In the genomic region with DNA sequence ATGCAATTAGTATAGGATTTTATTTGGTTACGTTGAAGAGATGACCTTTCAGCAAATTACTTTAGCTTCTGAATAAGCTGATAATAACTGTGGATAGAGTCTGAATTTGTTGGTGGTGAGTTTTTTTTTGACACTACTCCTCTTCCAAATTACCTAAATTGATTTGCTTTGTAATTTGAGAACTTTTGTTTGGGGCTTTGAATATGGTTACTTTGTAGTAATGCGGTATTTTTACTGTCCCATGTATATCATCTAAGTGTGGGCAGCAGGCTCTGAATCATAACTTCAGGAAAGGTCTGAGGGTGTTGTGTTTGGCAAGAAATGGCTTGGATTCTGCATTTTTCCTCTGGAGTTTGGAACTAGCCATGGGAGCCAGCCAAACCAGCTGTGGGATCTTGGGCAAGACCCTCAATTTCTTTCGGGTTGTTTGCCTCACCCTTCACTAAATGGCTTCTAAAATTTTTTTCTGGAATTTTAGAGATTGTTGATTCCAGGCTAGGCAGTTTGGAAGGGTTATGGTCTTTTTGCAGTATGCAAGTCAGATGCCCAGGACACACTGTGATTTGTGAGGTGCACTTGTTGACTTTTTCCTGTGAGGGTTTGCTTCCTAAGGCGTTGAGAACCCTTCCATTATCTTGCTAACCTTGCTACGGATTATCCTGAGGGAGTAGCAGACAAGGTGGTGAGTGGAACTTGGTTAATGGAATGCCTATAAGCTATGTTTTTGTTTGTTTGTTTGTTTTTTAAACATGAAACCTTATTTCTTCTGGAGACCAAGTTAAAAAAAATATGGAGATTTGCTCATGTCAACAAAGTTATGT, we compare ENCODE assay signal across 13 cellular contexts.
DNase-seq lines count a peak whose midpoint lies in the region; ATAC-seq and TF ChIP-seq lines count a peak whose summit lies in the region.
"Had no signal": no experiment of that assay in that cellular context is flagged by ENCODE, and none has a peak within 500 bp of the region (broad histone marks: within the 10 kb centered on the region; RNA-seq: fewer than 3 reads in every experiment).

No MANE protein-coding gene starts in this region.

- TF ChIP-seq CTCF in astrocyte of the cerebellum (IDR thresholded peaks at IDR 0.05; ENCODE audit: low read depth, low read length, missing control alignments) = no peak

- H3K27ac ChIP-seq in caudate nucleus (ENCODE audit: low read depth, low read length) = no peak overlapping the region
- H3K27ac ChIP-seq: neutrophil had no signal

- no peak overlapping the region for H3K4me3 ChIP-seq in astrocyte of the cerebellum (ENCODE audit: low read depth, low read length)

- in situ Hi-C loops in astrocyte of the cerebellum (cut with HindIII; ENCODE audit: low sequenced_read_pairs) = no loop called here

- no peak for ATAC-seq in HG02588 (IDR thresholded peaks at IDR 0.05; ENCODE audit: unreplicated experiment)
- ATAC-seq in HG03354 (IDR thresholded peaks at IDR 0.05; ENCODE audit: poor library complexity, severe bottlenecking, unreplicated experiment) = no peak

- peak; percentile 74 for DNase-seq in AG08395 (ENCODE audit: low spot score)
- DNase-seq in HCEC 1CT = peak; percentile 38
- DNase-seq in astrocyte of the cerebellum (ENCODE audit: low read depth) = peak; percentile 94
- peak; percentile 65 for DNase-seq in iris pigment epithelial cell (ENCODE audit: low read depth)
- DNase-seq in medulla oblongata (ENCODE audit: extremely low spot score) = no peak
- no peak for DNase-seq in caudate nucleus (lab: John Stamatoyannopoulos, UW)
- DNase-seq: activated CD4-positive, alpha-beta T cell treated with anti-CD3 and anti-CD28 coated beads for 48 hours; C1 segment of cervical spinal cord; central memory CD4-positive, alpha-beta T cell; NCI-H187 had no signal

Comparison
In these comparisons a context has a peak if more than half of its experiments do, and no peak if none do; other contexts are left out.
1. DNase-seq: peak in AG08395 (single experiment), HCEC 1CT (single experiment), astrocyte of the cerebellum (single experiment) and iris pigment epithelial cell (single experiment); none in medulla oblongata (single experiment) and caudate nucleus (0 of 61).